1 cellular context compared by ENCODE assay signal in the genomic region with DNA sequence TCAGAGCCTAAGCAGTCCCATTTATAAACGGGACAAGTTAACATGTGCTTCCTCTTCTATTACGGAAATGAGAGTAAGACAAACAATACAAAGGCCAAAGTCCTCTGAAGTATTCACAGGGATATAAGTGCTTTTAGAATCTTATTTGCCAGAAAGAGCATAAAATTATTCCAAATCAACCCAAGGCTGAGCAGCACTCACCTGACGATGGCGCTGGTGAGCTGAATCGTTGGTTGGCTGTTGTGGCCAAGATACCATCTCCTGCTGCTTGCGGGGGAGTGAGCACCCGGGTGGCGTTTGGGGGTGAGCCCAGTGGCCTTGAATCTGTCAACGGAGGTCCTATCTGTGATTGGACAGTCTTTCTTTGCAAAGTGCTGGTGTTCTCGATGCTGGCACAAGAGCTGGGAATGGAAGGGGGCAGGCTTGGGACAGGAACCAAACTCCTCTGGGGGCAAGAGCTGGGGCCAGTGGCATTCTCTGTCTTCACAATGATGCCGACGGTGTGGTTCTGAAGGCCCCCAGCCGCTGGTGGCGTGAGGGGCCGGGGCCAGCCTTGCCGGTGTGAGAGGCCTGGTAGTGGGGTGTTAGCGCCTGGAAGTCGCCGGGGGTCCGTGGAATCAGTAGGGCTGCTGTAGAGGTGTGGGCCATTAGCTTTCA.
A peak's percentile ranks its signal among the peaks of the same experiment; 100 is the strongest.
TF ChIP-seq lines count a peak whose summit lies in the region.

No MANE protein-coding gene starts in this region.

TF ChIP-seq in K562, 482 proteins besides CTCF, POLR2A, EP300 and RAD21 (continued from another document and continues in another):
- TF ChIP-seq, protein P1, sequence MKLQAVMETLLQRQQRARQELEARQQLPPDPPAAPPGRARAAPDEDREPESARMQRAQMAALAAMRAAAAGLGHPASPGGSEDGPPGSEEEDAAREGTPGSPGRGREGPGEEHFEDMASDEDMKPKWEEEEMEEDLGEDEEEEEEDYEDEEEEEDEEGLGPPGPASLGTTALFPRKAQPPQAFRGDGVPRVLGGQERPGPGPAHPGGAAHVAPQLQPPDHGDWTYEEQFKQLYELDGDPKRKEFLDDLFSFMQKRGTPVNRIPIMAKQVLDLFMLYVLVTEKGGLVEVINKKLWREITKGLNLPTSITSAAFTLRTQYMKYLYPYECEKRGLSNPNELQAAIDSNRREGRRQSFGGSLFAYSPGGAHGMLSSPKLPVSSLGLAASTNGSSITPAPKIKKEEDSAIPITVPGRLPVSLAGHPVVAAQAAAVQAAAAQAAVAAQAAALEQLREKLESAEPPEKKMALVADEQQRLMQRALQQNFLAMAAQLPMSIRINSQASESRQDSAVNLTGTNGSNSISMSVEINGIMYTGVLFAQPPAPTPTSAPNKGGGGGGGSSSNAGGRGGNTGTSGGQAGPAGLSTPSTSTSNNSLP (IDR thresholded peaks at IDR 0.05; ENCODE audit: borderline replicate concordance, low read depth, low read length), result peak; percentile 63; the same call in 1 of the 2 replicates
- TF ChIP-seq, protein P2, sequence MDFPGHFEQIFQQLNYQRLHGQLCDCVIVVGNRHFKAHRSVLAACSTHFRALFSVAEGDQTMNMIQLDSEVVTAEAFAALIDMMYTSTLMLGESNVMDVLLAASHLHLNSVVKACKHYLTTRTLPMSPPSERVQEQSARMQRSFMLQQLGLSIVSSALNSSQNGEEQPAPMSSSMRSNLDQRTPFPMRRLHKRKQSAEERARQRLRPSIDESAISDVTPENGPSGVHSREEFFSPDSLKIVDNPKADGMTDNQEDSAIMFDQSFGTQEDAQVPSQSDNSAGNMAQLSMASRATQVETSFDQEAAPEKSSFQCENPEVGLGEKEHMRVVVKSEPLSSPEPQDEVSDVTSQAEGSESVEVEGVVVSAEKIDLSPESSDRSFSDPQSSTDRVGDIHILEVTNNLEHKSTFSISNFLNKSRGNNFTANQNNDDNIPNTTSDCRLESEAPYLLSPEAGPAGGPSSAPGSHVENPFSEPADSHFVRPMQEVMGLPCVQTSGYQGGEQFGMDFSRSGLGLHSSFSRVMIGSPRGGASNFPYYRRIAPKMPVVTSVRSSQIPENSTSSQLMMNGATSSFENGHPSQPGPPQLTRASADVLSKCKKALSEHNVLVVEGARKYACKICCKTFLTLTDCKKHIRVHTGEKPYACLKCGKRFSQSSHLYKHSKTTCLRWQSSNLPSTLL (IDR thresholded peaks at IDR 0.05), result no peak
- TF ChIP-seq GATAD2B (IDR thresholded peaks at IDR 0.05; ENCODE audit: borderline replicate concordance) (peak; percentile 71; the same call in 1 of the 2 replicates), MIER1 (IDR thresholded peaks at IDR 0.05; ENCODE audit: low read depth) (no peak), RBM39 (optimal IDR thresholded peaks at IDR 0.05; ENCODE audit: low read depth, low read length) (no peak), STAT5B (CRISPR knock-in tag; IDR thresholded peaks at IDR 0.05) (no peak), KAT8 (IDR thresholded peaks at IDR 0.05; ENCODE audit: low read depth) (no peak), PHB2 (IDR thresholded peaks at IDR 0.05; ENCODE audit: low read depth) (no peak), MECOM (CRISPR knock-in tag; IDR thresholded peaks at IDR 0.05) (no peak), TRIM24 (IDR thresholded peaks at IDR 0.05) (peak; percentile 50 to 56; a peak in 2 of 4 replicates), BRD4 (IDR thresholded peaks at IDR 0.05) (no peak), PHF8 (IDR thresholded peaks at IDR 0.05; ENCODE audit: borderline replicate concordance, low read length) (no peak), PHB (CRISPR knock-in tag; IDR thresholded peaks at IDR 0.05) (no peak), RNF2 (IDR thresholded peaks at IDR 0.05) (peak; percentile 86), ETV6 (IDR thresholded peaks at IDR 0.05; ENCODE audit: borderline replicate concordance in 1 of 2, low read depth in 2 of 2, low read length in 1 of 2) (no peak), ETV6 (CRISPR knock-in tag; IDR thresholded peaks at IDR 0.05; ENCODE audit: borderline replicate concordance) (no peak)
- TF ChIP-seq, protein P3, sequence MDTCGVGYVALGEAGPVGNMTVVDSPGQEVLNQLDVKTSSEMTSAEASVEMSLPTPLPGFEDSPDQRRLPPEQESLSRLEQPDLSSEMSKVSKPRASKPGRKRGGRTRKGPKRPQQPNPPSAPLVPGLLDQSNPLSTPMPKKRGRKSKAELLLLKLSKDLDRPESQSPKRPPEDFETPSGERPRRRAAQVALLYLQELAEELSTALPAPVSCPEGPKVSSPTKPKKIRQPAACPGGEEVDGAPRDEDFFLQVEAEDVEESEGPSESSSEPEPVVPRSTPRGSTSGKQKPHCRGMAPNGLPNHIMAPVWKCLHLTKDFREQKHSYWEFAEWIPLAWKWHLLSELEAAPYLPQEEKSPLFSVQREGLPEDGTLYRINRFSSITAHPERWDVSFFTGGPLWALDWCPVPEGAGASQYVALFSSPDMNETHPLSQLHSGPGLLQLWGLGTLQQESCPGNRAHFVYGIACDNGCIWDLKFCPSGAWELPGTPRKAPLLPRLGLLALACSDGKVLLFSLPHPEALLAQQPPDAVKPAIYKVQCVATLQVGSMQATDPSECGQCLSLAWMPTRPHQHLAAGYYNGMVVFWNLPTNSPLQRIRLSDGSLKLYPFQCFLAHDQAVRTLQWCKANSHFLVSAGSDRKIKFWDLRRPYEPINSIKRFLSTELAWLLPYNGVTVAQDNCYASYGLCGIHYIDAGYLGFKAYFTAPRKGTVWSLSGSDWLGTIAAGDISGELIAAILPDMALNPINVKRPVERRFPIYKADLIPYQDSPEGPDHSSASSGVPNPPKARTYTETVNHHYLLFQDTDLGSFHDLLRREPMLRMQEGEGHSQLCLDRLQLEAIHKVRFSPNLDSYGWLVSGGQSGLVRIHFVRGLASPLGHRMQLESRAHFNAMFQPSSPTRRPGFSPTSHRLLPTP (IDR thresholded peaks at IDR 0.05; ENCODE audit: borderline replicate concordance, extremely low read depth, insufficient read length), result no peak
- TF ChIP-seq, protein P4, sequence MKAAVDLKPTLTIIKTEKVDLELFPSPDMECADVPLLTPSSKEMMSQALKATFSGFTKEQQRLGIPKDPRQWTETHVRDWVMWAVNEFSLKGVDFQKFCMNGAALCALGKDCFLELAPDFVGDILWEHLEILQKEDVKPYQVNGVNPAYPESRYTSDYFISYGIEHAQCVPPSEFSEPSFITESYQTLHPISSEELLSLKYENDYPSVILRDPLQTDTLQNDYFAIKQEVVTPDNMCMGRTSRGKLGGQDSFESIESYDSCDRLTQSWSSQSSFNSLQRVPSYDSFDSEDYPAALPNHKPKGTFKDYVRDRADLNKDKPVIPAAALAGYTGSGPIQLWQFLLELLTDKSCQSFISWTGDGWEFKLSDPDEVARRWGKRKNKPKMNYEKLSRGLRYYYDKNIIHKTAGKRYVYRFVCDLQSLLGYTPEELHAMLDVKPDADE (conservative IDR thresholded peaks at IDR 0.05; ENCODE audit: control insufficient read depth, low read depth, low read length), result no peak; the same call in 1 of the 2 replicates
- TF ChIP-seq, protein P5, sequence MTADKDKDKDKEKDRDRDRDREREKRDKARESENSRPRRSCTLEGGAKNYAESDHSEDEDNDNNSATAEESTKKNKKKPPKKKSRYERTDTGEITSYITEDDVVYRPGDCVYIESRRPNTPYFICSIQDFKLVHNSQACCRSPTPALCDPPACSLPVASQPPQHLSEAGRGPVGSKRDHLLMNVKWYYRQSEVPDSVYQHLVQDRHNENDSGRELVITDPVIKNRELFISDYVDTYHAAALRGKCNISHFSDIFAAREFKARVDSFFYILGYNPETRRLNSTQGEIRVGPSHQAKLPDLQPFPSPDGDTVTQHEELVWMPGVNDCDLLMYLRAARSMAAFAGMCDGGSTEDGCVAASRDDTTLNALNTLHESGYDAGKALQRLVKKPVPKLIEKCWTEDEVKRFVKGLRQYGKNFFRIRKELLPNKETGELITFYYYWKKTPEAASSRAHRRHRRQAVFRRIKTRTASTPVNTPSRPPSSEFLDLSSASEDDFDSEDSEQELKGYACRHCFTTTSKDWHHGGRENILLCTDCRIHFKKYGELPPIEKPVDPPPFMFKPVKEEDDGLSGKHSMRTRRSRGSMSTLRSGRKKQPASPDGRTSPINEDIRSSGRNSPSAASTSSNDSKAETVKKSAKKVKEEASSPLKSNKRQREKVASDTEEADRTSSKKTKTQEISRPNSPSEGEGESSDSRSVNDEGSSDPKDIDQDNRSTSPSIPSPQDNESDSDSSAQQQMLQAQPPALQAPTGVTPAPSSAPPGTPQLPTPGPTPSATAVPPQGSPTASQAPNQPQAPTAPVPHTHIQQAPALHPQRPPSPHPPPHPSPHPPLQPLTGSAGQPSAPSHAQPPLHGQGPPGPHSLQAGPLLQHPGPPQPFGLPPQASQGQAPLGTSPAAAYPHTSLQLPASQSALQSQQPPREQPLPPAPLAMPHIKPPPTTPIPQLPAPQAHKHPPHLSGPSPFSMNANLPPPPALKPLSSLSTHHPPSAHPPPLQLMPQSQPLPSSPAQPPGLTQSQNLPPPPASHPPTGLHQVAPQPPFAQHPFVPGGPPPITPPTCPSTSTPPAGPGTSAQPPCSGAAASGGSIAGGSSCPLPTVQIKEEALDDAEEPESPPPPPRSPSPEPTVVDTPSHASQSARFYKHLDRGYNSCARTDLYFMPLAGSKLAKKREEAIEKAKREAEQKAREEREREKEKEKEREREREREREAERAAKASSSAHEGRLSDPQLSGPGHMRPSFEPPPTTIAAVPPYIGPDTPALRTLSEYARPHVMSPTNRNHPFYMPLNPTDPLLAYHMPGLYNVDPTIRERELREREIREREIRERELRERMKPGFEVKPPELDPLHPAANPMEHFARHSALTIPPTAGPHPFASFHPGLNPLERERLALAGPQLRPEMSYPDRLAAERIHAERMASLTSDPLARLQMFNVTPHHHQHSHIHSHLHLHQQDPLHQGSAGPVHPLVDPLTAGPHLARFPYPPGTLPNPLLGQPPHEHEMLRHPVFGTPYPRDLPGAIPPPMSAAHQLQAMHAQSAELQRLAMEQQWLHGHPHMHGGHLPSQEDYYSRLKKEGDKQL (CRISPR knock-in tag; IDR thresholded peaks at IDR 0.05; ENCODE audit: borderline replicate concordance), result no peak
- TF ChIP-seq, protein P6, sequence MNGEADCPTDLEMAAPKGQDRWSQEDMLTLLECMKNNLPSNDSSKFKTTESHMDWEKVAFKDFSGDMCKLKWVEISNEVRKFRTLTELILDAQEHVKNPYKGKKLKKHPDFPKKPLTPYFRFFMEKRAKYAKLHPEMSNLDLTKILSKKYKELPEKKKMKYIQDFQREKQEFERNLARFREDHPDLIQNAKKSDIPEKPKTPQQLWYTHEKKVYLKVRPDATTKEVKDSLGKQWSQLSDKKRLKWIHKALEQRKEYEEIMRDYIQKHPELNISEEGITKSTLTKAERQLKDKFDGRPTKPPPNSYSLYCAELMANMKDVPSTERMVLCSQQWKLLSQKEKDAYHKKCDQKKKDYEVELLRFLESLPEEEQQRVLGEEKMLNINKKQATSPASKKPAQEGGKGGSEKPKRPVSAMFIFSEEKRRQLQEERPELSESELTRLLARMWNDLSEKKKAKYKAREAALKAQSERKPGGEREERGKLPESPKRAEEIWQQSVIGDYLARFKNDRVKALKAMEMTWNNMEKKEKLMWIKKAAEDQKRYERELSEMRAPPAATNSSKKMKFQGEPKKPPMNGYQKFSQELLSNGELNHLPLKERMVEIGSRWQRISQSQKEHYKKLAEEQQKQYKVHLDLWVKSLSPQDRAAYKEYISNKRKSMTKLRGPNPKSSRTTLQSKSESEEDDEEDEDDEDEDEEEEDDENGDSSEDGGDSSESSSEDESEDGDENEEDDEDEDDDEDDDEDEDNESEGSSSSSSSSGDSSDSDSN (IDR thresholded peaks at IDR 0.05; ENCODE audit: borderline replicate concordance in 1 of 2, low read depth in 2 of 2, low read length in 2 of 2), result no peak
- TF ChIP-seq, protein P7, sequence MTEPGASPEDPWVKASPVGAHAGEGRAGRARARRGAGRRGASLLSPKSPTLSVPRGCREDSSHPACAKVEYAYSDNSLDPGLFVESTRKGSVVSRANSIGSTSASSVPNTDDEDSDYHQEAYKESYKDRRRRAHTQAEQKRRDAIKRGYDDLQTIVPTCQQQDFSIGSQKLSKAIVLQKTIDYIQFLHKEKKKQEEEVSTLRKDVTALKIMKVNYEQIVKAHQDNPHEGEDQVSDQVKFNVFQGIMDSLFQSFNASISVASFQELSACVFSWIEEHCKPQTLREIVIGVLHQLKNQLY (CRISPR knock-in tag; conservative IDR thresholded peaks at IDR 0.05), result no peak
- TF ChIP-seq, protein P8, sequence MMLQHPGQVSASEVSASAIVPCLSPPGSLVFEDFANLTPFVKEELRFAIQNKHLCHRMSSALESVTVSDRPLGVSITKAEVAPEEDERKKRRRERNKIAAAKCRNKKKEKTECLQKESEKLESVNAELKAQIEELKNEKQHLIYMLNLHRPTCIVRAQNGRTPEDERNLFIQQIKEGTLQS (IDR thresholded peaks at IDR 0.05), result no peak
- TF ChIP-seq, protein P8 (CRISPR knock-in tag; conservative IDR thresholded peaks at IDR 0.05), result no peak; the same call in 1 of the 2 replicates
- TF ChIP-seq, protein P9, sequence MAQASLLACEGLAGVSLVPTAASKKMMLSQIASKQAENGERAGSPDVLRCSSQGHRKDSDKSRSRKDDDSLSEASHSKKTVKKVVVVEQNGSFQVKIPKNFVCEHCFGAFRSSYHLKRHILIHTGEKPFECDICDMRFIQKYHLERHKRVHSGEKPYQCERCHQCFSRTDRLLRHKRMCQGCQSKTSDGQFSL (CRISPR knock-in tag; IDR thresholded peaks at IDR 0.05), result no peak
- TF ChIP-seq, protein P9 (tag; IDR thresholded peaks at IDR 0.05), result peak in 1 of 2 experiments; percentile 43; a peak in 1 of 4 replicates
- TF ChIP-seq, protein P10, sequence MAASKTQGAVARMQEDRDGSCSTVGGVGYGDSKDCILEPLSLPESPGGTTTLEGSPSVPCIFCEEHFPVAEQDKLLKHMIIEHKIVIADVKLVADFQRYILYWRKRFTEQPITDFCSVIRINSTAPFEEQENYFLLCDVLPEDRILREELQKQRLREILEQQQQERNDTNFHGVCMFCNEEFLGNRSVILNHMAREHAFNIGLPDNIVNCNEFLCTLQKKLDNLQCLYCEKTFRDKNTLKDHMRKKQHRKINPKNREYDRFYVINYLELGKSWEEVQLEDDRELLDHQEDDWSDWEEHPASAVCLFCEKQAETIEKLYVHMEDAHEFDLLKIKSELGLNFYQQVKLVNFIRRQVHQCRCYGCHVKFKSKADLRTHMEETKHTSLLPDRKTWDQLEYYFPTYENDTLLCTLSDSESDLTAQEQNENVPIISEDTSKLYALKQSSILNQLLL (CRISPR knock-in tag; IDR thresholded peaks at IDR 0.05; ENCODE audit: borderline replicate concordance), result no peak
- TF ChIP-seq, protein P11, sequence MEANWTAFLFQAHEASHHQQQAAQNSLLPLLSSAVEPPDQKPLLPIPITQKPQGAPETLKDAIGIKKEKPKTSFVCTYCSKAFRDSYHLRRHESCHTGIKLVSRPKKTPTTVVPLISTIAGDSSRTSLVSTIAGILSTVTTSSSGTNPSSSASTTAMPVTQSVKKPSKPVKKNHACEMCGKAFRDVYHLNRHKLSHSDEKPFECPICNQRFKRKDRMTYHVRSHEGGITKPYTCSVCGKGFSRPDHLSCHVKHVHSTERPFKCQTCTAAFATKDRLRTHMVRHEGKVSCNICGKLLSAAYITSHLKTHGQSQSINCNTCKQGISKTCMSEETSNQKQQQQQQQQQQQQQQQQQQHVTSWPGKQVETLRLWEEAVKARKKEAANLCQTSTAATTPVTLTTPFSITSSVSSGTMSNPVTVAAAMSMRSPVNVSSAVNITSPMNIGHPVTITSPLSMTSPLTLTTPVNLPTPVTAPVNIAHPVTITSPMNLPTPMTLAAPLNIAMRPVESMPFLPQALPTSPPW (CRISPR knock-in tag; IDR thresholded peaks at IDR 0.05), result peak; percentile 90
